ENCODE assay signal across 25 cellular contexts in genomic region chr20:25376886-25377285, GRCh38. TPM values are rescaled to one million over a fixed set of nuclear protein-coding genes. Genes with fewer than 3 reads are reported as not detected.
A peak's percentile ranks its signal among the peaks of the same experiment; 100 is the strongest.
DNase-seq lines count a peak whose midpoint lies in the region; ATAC-seq and TF ChIP-seq lines count a peak whose summit lies in the region.
"Had no signal": no experiment of that assay in that cellular context is flagged by ENCODE, and none has a peak within 500 bp of the region (broad histone marks: within the 10 kb centered on the region; RNA-seq: fewer than 3 reads in every experiment).

No MANE protein-coding gene starts in this region.

- H3K4me1 Mint-ChIP-seq in chondrocyte (ENCODE audit: low read depth) = no peaks in the 10 kb centered on the region

- H3K9me2 ChIP-seq in Karpas-422 (replicated peaks; ENCODE audit: insufficient read depth, low read length) = no peaks in the 10 kb centered on the region

- no peaks in the 10 kb centered on the region for H4K20me1 ChIP-seq in Karpas-422 (ENCODE audit: insufficient read depth, low read depth, low read length)

- TF ChIP-seq CTCF in AG04450 (IDR thresholded peaks at IDR 0.05; ENCODE audit: low read depth, low read length) (no peak), chondrocyte (IDR thresholded peaks at IDR 0.05) (no peak), coronary artery (IDR thresholded peaks at IDR 0.05) (no peak)

- DNase-seq in AG04450 (ENCODE audit: low read depth, low spot score) (no peak), Karpas-422 (no peak), chondrocyte (ENCODE audit: low spot score) (no peak), pons (ENCODE audit: low spot score) (peak; percentile 34), SIG-M5 treated with dmso at 0.1 percent for 504 hours (lab: John Stamatoyannopoulos, UW; ENCODE audit: unreplicated experiment) (no peak), coronary artery (ENCODE audit: low spot score) (no peak), activated gamma-delta T cell treated with Interleukin-2 at 50 U/mL for 16 hours (no peak)
- DNase-seq: BE2C; CD4-positive, alpha-beta T cell; COR-L47; DMS79; GM23248; H9; HFFc6; KBM-7; NCI-H1092 treated with DMSO at 0.1 percent for 48 hours; NCI-H146; NCI-H2029 treated with DMSO at 0.1 percent for 48 hours; NCI-H226; NCI-H510A treated with DMSO at 0.1 percent for 48 hours; NCI-H774; Peyer's patch had no signal

- H3K27me3 Mint-ChIP-seq in chondrocyte (ENCODE audit: low read depth) = no peaks in the 10 kb centered on the region
- H3K27me3 Mint-ChIP-seq: CD4-positive, alpha-beta T cell had no signal

- CTCF ChIA-PET in AG04450 (lab: Charles Lee) = no interaction called here

- H3K36me3 Mint-ChIP-seq in chondrocyte (ENCODE audit: low read depth) = peaks cover 4% of the 10 kb centered on the region

- no peak overlapping the region for H3K9ac ChIP-seq in Karpas-422 (ENCODE audit: low read length)
- H3K9ac ChIP-seq: GM23248 had no signal

- POLR2A ChIA-PET in AG04450 (lab: Yijun Ruan, JAX) = no interaction called here

- peak overlapping the region; percentile 17 for H3K27ac Mint-ChIP-seq in chondrocyte (ENCODE audit: unreplicated experiment)
- H3K27ac Mint-ChIP-seq: CD4-positive, alpha-beta T cell; HFFc6 had no signal

- peaks cover 7% of the 10 kb centered on the region for H3K9me3 Mint-ChIP-seq in chondrocyte (ENCODE audit: low read depth)
- H3K9me3 Mint-ChIP-seq: CD4-positive, alpha-beta T cell had no signal

- no peak overlapping the region for H3K4me3 Mint-ChIP-seq in chondrocyte (ENCODE audit: unreplicated experiment)
- H3K4me3 Mint-ChIP-seq: CD4-positive, alpha-beta T cell; H9; HFFc6 had no signal

- no peak for ATAC-seq in GM18519 (IDR thresholded peaks at IDR 0.05; ENCODE audit: low FRiP score, unreplicated experiment)
- ATAC-seq: HepG2 had no signal

- H3K4me3 ChIP-seq in AG04450 (ENCODE audit: low read depth, low read length) = no peak overlapping the region
- H3K4me3 ChIP-seq in Karpas-422 (ENCODE audit: low read length) = no peak overlapping the region
- no peak overlapping the region for H3K4me3 ChIP-seq in coronary artery
- H3K4me3 ChIP-seq: GM23248, Peyer's patch had no signal

- no peaks in the 10 kb centered on the region for H3K27me3 ChIP-seq in AG04450 (ENCODE audit: control insufficient read depth, insufficient read depth, low read length)
- H3K27me3 ChIP-seq in Karpas-422 (ENCODE audit: low read length) = no peaks in the 10 kb centered on the region
- H3K27me3 ChIP-seq: BE2C, Peyer's patch had no signal

- peaks cover 94% of the 10 kb centered on the region for H3K79me2 ChIP-seq in Karpas-422 (ENCODE audit: low read length)

- H3K27ac ChIP-seq in AG04450 (ENCODE audit: low read depth, low read length) (peak overlapping the region; percentile 39), Karpas-422 (ENCODE audit: low read length) (peak overlapping the region; percentile 5; the same call in 1 of the 2 replicates), coronary artery (no peak overlapping the region)
- H3K27ac ChIP-seq: GM23248, HL-60, Peyer's patch had no signal

- no peak overlapping the region for H3K4me2 ChIP-seq in Karpas-422 (ENCODE audit: low read depth, low read length, poor library complexity, severe bottlenecking)

- H3K4me1 ChIP-seq in Karpas-422 (ENCODE audit: low read length) = peaks cover 27% of the 10 kb centered on the region
- H3K4me1 ChIP-seq: BE2C had no signal

- no peaks in the 10 kb centered on the region; the same call in 1 of the 2 replicates for H3K36me3 ChIP-seq in Karpas-422 (ENCODE audit: insufficient read depth, low read length)
- H3K36me3 ChIP-seq: Peyer's patch had no signal

- H3K9me3 ChIP-seq in AG04450 (ENCODE audit: control insufficient read depth, insufficient read depth, low read length) (peaks cover 11% of the 10 kb centered on the region), Karpas-422 (ENCODE audit: low read length) (no peaks in the 10 kb centered on the region)
- H3K9me3 ChIP-seq: BE2C, Peyer's patch had no signal

- H2AFZ ChIP-seq in Karpas-422 (ENCODE audit: low read length) = no peak overlapping the region
- H2AFZ ChIP-seq: GM23248 had no signal

RNA-seq across cellular contexts. Expression of gene ABHD12, which starts 13.7 kb away (rescaled TPM):
- 33.6 and 38.5 TPM in 2 replicates for polyA plus RNA-seq in AG04450 (2011; rRNA removed)
- 31.8 and 39.3 TPM in 2 replicates for polyA minus RNA-seq in AG04450 (2011; rRNA and poly(A)+ RNA removed)
- total RNA-seq in Karpas-422 (2014; rRNA removed; shearing (Covaris generic); ENCODE audit: low replicate concordance) = 26.1 and 35.9 TPM in 2 replicates
- 45.4 to 49.4 TPM (median 48.8 TPM) in 3 replicates for total RNA-seq in chondrocyte

RNA-seq across cellular contexts. Expression of gene GINS1, which starts 30.6 kb away (rescaled TPM):
- 2.8 and 3.7 TPM in 2 replicates for polyA plus RNA-seq in AG04450 (2011; rRNA removed)
- 3.1 and 3.4 TPM in 2 replicates for polyA minus RNA-seq in AG04450 (2011; rRNA and poly(A)+ RNA removed)
- total RNA-seq in Karpas-422 (2014; rRNA removed; shearing (Covaris generic); ENCODE audit: low replicate concordance) = 10.2 and 14.4 TPM in 2 replicates
- 3.5 to 7.3 TPM (median 4.9 TPM) in 3 replicates for total RNA-seq in chondrocyte

Comparison
In these comparisons a context has a peak if more than half of its experiments do, and no peak if none do; other contexts are left out.
1. H3K27ac ChIP-seq: peak in AG04450 (single experiment) and Karpas-422 (single experiment); none in coronary artery (0 of 2).